ENCODE assay signal across 10 cellular contexts in the genomic region with DNA sequence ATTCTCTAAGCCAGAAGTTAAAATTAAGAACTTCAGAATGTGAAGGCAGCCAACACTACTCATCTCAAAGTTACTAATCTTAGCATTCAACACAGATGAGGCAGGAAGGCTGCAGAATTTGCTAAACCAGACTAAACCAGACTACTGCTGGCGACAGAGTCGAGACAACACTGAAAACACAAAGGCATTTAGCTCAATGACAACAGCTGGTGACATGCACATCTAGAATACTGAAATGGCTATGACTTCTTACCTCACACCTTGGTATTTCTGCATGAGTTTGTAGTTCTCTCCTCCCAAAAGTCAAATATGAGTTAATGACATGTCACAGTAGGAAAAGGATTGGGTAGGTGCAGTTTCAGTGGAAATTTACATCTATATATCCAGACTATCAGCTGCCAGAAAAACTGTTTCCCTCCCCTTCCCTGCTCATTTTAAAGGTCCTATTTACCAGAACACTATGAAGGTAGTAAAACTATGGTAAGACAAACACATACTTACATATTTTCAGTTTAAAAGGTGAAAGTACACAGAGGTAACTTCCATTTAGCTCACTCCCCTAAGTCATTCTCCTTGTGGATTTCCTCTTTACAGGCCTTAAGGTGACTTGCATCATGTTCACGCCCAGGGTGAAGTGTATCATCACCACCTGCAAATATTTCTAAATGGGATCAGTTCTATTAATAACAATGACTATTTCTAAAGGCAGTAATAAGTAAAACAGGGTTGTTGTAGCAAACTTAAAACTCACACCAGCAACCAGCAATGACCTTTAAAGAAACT. TPM values are rescaled to one million over a fixed set of nuclear protein-coding genes. Genes with fewer than 3 reads are reported as not detected.
DNase-seq lines count a peak whose midpoint lies in the region; ATAC-seq, FAIRE-seq and TF ChIP-seq lines count a peak whose summit lies in the region.
"Had no signal": no experiment of that assay in that cellular context is flagged by ENCODE, and none has a peak within 500 bp of the region (broad histone marks: within the 10 kb centered on the region; RNA-seq: fewer than 3 reads in every experiment).

No MANE protein-coding gene starts in this region.

- no peaks in the 10 kb centered on the region for H3K9me3 Mint-ChIP-seq in T-helper 1 cell treated with Interleukin-12 subunit alpha and Interleukin-12 subunit beta and Interleukin-4 antibody, amounts not matched to agents 30 μg/mL and 1 μg/mL, for 36 hours

- no peaks in the 10 kb centered on the region for H3K27me3 ChIP-seq in skeletal muscle satellite cell (ENCODE audit: control insufficient read depth, insufficient read depth, low read length)
- H3K27me3 ChIP-seq in tibial nerve = no peaks in the 10 kb centered on the region

- peak overlapping the region; percentile 41 for H3K4me2 ChIP-seq in skeletal muscle satellite cell (ENCODE audit: low read length)

- H3K27ac ChIP-seq in tibial nerve = peak overlapping the region in 1 of 4 donors; percentile 60

- peaks cover 14% of the 10 kb centered on the region for H3K36me3 Mint-ChIP-seq in T-helper 1 cell treated with Interleukin-12 subunit alpha and Interleukin-12 subunit beta and Interleukin-4 antibody, amounts not matched to agents 30 μg/mL and 1 μg/mL, for 36 hours (ENCODE audit: low read depth)

- H3K9ac ChIP-seq in skeletal muscle satellite cell (ENCODE audit: low read depth, low read length) = peak overlapping the region; percentile 3

- TF ChIP-seq EP300 in tibial nerve (IDR thresholded peaks at IDR 0.05) = no peak

- H3K4me1 ChIP-seq in skeletal muscle satellite cell (ENCODE audit: control insufficient read depth, insufficient read depth, low read length) (peaks cover 41% of the 10 kb centered on the region), tibial nerve (peaks cover 5 to 99% (median 64%) of the 10 kb centered on the region in 4 donors)

- H3K36me3 ChIP-seq in skeletal muscle satellite cell (ENCODE audit: insufficient read depth, low read length) = no peaks in the 10 kb centered on the region
- H3K36me3 ChIP-seq in tibial nerve = no peaks in the 10 kb centered on the region

- peak overlapping the region; percentile 2 for H3K4me3 ChIP-seq in skeletal muscle satellite cell (ENCODE audit: low read length)
- no peak overlapping the region for H3K4me3 ChIP-seq in tibial nerve
- H3K4me3 ChIP-seq: K562 had no signal

- 58 to 63% methylated on average over 3 of the region's 3 CpGs for WGBS in tibial nerve, 2 donors

- no peak for TF ChIP-seq POLR2A in tibial nerve (IDR thresholded peaks at IDR 0.05)

- DNase-seq in GM19239 (ENCODE audit: insufficient read length, low spot score) (no peak), NCI-H524 (lab: John Stamatoyannopoulos, UW) (no peak), COLO668 (lab: John Stamatoyannopoulos, UW; ENCODE audit: unreplicated experiment) (no peak), tibial nerve (ENCODE audit: low spot score in 2 of 2) (no peak)
- DNase-seq: NCI-H526 had no signal

- H3K4me3 Mint-ChIP-seq in T-helper 1 cell treated with Interleukin-12 subunit alpha and Interleukin-12 subunit beta and Interleukin-4 antibody, amounts not matched to agents 30 μg/mL and 1 μg/mL, for 36 hours = peak overlapping the region; percentile 46

- H3K9me3 ChIP-seq in skeletal muscle satellite cell (replicated peaks; ENCODE audit: low read length) = no peaks in the 10 kb centered on the region
- no peaks in the 10 kb centered on the region for H3K9me3 ChIP-seq in tibial nerve

- peak overlapping the region; percentile 50 for H3K27ac Mint-ChIP-seq in T-helper 1 cell treated with Interleukin-12 subunit alpha and Interleukin-12 subunit beta and Interleukin-4 antibody, amounts not matched to agents 30 μg/mL and 1 μg/mL, for 36 hours

- H3K4me1 Mint-ChIP-seq in T-helper 1 cell treated with Interleukin-12 subunit alpha and Interleukin-12 subunit beta and Interleukin-4 antibody, amounts not matched to agents 30 μg/mL and 1 μg/mL, for 36 hours (ENCODE audit: low read depth) = peaks cover 76% of the 10 kb centered on the region

- H3K27me3 Mint-ChIP-seq in T-helper 1 cell treated with Interleukin-12 subunit alpha and Interleukin-12 subunit beta and Interleukin-4 antibody, amounts not matched to agents 30 μg/mL and 1 μg/mL, for 36 hours (ENCODE audit: low read depth) = no peaks in the 10 kb centered on the region

- peak; percentile 74 for FAIRE-seq in GM19239 (lab: Jason Lieb, UNC)
- FAIRE-seq: G401.6, K562 had no signal

- TF ChIP-seq CTCF in tibial nerve (IDR thresholded peaks at IDR 0.05) = no peak

- ATAC-seq in esophagus mucosa = peak; percentile 84
- ATAC-seq: K562 had no signal

RNA-seq across cellular contexts. Expression of gene FOXO1, which starts 21.4 kb away (rescaled TPM):
- total RNA-seq in esophagus mucosa = 8.0 TPM
- 7.2 and 11.2 TPM in 2 replicates for total RNA-seq in skeletal muscle satellite cell (2012; rRNA removed)
- total RNA-seq in tibial nerve = 100 to 1,000 TPM; 153 to 194 (median 176) TPM

Comparison
In these comparisons a context has a peak if more than half of its experiments do, and no peak if none do; other contexts are left out.
1. RNA of gene FOXO1, which starts 21.4 kb away (total RNA-seq): 153 to 194 TPM in tibial nerve; 8.0 TPM in esophagus mucosa (single experiment); every median in the first group is over 10 times any median in the second.